Comparison of ENCODE assay signal across 23 cellular contexts in the genomic region with DNA sequence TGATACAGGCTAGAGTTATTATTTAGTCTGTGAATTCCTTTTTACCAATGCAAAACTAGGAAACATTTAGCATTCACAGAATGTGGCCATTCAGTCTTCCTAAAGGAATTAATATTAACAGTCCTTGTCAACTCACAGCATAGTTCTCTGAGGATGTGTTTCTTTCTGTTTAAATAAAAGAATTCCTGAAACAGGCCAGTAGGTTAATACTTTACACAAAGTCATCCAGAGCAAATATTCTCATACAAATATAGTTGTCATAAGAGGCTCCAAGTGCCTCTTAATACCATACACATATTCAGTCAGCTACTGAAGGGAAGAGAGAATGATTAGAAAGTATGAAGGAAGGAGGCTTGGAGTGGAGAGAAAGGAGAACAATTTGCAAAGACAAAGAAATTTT.
"Had no signal": no experiment of that assay in that cellular context is flagged by ENCODE, and none has a peak within 500 bp of the region (broad histone marks: within the 10 kb centered on the region; RNA-seq: fewer than 3 reads in every experiment).

No MANE protein-coding gene starts in this region.

- ATAC-seq: activated CD8-positive, alpha-beta T cell treated with anti-CD3 and anti-CD28 coated beads, Interleukin-2, amount 10 ng/mL, durations not matched to agents 7 days and 5 days; heart left ventricle; natural killer cell treated with Interleukin-12 subunit alpha and Interleukin-12 subunit beta and Interleukin-15 and Interleukin-18, amount 100 ng/mL, for 72 hours; right cardiac atrium; WTC11 had no signal

- H3K27me3 Mint-ChIP-seq: central memory CD8-positive, alpha-beta T cell; stimulated activated naive CD8-positive, alpha-beta T cell treated with anti-CD3 and anti-CD28 coated beads, Interleukin-15, Interleukin-2, amounts not matched to agents 100 ng/mL and 50 ng/mL, for 24 hours had no signal

- FAIRE-seq: endothelial cell of umbilical vein, small intestine had no signal

- H3K4me3 ChIP-seq: coronary artery, heart left ventricle had no signal

- H3K9me3 ChIP-seq: heart left ventricle had no signal

- H3K27ac ChIP-seq: brain microvascular endothelial cell, coronary artery, foreskin keratinocyte, heart left ventricle had no signal

- H3K36me3 ChIP-seq: brain microvascular endothelial cell, heart left ventricle had no signal

- DNase-seq: activated CD4-positive, alpha-beta T cell treated with anti-CD3 and anti-CD28 coated beads for 48 hours; activated CD8-positive, alpha-beta memory T cell treated with anti-CD3 and anti-CD28 coated beads, Interleukin-2, amount 50 U/mL, for 48 hours; activated CD8-positive, alpha-beta T cell treated with anti-CD3 and anti-CD28 coated beads, Interleukin-2, amount 10 ng/mL, durations not matched to agents 7 days and 5 days; activated gamma-delta T cell treated with Interleukin-2 at 50 U/mL for 16 hours; effector CD4-positive, alpha-beta T cell; heart left ventricle; left colon; right cardiac atrium; small intestine; stimulated activated CD4-positive, alpha-beta T cell treated with anti-CD3 and anti-CD28 coated beads, Interleukin-4, amount 100 ng/mL, for 4 hours; stimulated activated CD8-positive, alpha-beta memory T cell treated with anti-CD3 and anti-CD28 coated beads, Interleukin-4, amount 100 ng/mL, for 48 hours; T-helper 2 cell had no signal

- H3K36me3 Mint-ChIP-seq: activated naive CD8-positive, alpha-beta T cell; natural killer cell treated with Interleukin-12 subunit alpha and Interleukin-12 subunit beta and Interleukin-15 and Interleukin-18, amount 100 ng/mL, for 72 hours; type B pancreatic cell; WTC11 had no signal

- H3K27ac Mint-ChIP-seq: activated CD8-positive, alpha-beta T cell treated with anti-CD3 and anti-CD28 coated beads, Interleukin-2, amount 10 ng/mL, durations not matched to agents 7 days and 5 days; activated naive CD8-positive, alpha-beta T cell; progenitor cell of endocrine pancreas; stimulated activated naive CD8-positive, alpha-beta T cell treated with anti-CD3 and anti-CD28 coated beads, Interleukin-15, Interleukin-2, amounts not matched to agents 100 ng/mL and 50 ng/mL, for 24 hours; type B pancreatic cell; WTC11 had no signal

- H3K27me3 ChIP-seq: brain microvascular endothelial cell, foreskin keratinocyte, heart left ventricle had no signal

- H3K9me3 Mint-ChIP-seq: central memory CD8-positive, alpha-beta T cell; natural killer cell treated with Interleukin-12 subunit alpha and Interleukin-12 subunit beta and Interleukin-15 and Interleukin-18, amount 100 ng/mL, for 72 hours; stimulated activated naive CD8-positive, alpha-beta T cell treated with anti-CD3 and anti-CD28 coated beads, Interleukin-15, Interleukin-2, amounts not matched to agents 100 ng/mL and 50 ng/mL, for 24 hours; WTC11 had no signal

- H3K4me3 Mint-ChIP-seq: activated CD8-positive, alpha-beta T cell treated with anti-CD3 and anti-CD28 coated beads, Interleukin-2, amount 10 ng/mL, durations not matched to agents 7 days and 5 days; activated naive CD8-positive, alpha-beta T cell; central memory CD8-positive, alpha-beta T cell; natural killer cell treated with Interleukin-12 subunit alpha and Interleukin-12 subunit beta and Interleukin-15 and Interleukin-18, amount 100 ng/mL, for 72 hours; stimulated activated naive CD8-positive, alpha-beta T cell treated with anti-CD3 and anti-CD28 coated beads, Interleukin-15, Interleukin-2, amounts not matched to agents 100 ng/mL and 50 ng/mL, for 24 hours; type B pancreatic cell; WTC11 had no signal
